In the genomic region with DNA sequence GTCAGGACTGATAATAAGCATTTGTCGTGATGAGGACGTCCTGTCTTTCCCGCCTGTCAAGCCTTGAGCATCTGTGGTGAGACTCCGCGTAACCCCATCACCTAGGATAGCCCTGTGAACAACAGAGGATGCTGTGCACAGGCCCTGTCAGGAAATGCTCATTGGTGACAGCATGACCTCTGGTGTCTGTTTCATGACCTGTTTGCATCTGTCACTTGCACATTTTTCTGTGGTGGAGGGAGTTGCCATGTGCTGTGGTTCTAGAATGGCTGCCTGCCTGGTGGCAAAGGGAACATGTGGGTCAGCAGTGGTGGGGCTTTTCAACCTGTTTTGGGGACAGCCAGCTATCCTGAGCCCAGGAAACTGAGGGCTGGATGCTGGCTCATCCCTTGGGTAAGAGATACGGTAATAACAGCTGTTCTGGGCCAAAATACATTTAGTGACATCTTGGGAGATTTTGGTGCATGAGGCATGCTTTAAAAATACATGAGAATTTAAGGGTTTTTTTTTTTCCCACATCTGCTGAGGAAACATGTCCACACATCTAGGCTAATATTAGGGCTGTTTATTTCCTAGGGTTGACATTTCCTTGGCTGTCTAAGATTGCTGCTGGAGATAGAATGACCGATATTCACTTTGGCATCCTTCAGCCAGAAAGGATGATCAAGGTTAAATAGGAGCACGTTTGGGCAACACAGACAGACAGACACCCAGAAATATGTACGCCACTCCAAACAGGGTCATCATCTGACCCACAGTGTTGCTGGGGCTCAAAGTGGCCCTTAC, we compare ENCODE assay signal across 14 cellular contexts. TPM values are rescaled to one million over a fixed set of nuclear protein-coding genes. Genes with fewer than 3 reads are reported as not detected.
DNase-seq lines count a peak whose midpoint lies in the region; ATAC-seq and TF ChIP-seq lines count a peak whose summit lies in the region.
"Had no signal": no experiment of that assay in that cellular context is flagged by ENCODE, and none has a peak within 500 bp of the region (broad histone marks: within the 10 kb centered on the region; RNA-seq: fewer than 3 reads in every experiment).

No MANE protein-coding gene starts in this region.

- DNase-seq in NOMO-1 (lab: John Stamatoyannopoulos, UW; ENCODE audit: unreplicated experiment in 2 of 2) (peak; percentile 5 to 18), NOMO-1 treated with dmso at 0.1 percent for 144 hours (lab: John Stamatoyannopoulos, UW; ENCODE audit: unreplicated experiment) (no peak), GM13977 (ENCODE audit: low spot score) (no peak), SK-N-DZ (ENCODE audit: low spot score) (peak; percentile 50), left kidney (ENCODE audit: low read depth, low spot score) (peak; percentile 28), AG20443 (ENCODE audit: low spot score) (no peak), foreskin keratinocyte (no peak), putamen (ENCODE audit: low spot score) (no peak)
- DNase-seq: erythroblast; mesendoderm; NCI-H187; pancreas; stimulated activated CD8-positive, alpha-beta memory T cell treated with anti-CD3 and anti-CD28 coated beads, Interleukin-4, amount 100 ng/mL, for 48 hours; uterus had no signal

- no peak for ATAC-seq in foreskin keratinocyte
- ATAC-seq: pancreas had no signal

- in situ Hi-C loops in GM13977 (cut with MboI; ENCODE audit: low pct_unique_long_range_greater_than_20kb, low sequenced_read_pairs, unreplicated experiment), result no loop called here

- no peaks in the 10 kb centered on the region for H3K27me3 ChIP-seq in foreskin keratinocyte
- H3K27me3 ChIP-seq: pancreas, uterus had no signal

- H3K27ac ChIP-seq in foreskin keratinocyte, result no peak overlapping the region
- H3K27ac ChIP-seq: pancreas had no signal

- peak; percentile 28 for TF ChIP-seq CTCF in GM13977 (IDR thresholded peaks at IDR 0.05; ENCODE audit: extremely low read depth, insufficient read depth, missing control alignments)
- TF ChIP-seq CTCF in foreskin keratinocyte (conservative IDR thresholded peaks at IDR 0.05), result no peak

- peaks cover 9% of the 10 kb centered on the region for H3K4me1 ChIP-seq in foreskin keratinocyte
- H3K4me1 ChIP-seq: pancreas, uterus had no signal

RNA-seq across cellular contexts. Expression of a gene that starts 52.9 kb away (rescaled TPM):
- 3.1 and 3.8 TPM in 2 replicates for polyA plus RNA-seq in SK-N-DZ (2014; cell fraction: cytosol; rRNA removed)
- 3.8 and 8.3 TPM in 2 replicates for polyA plus RNA-seq in SK-N-DZ (2014; cell fraction: nucleus; rRNA removed)
- total RNA-seq in foreskin keratinocyte, result 1.8 and 1.9 TPM in 2 replicates
- polyA plus RNA-seq in foreskin keratinocyte, result 1.5 and 1.7 TPM in 2 replicates

Comparison
In these comparisons a context has a peak if more than half of its experiments do, and no peak if none do; other contexts are left out.
1. DNase-seq: peak in NOMO-1 (2 of 2), SK-N-DZ (single experiment) and left kidney (single experiment); none in NOMO-1 treated with dmso at 0.1 percent for 144 hours (single experiment), GM13977 (single experiment), AG20443 (single experiment), foreskin keratinocyte (0 of 2) and putamen (single experiment).